In the genomic region with DNA sequence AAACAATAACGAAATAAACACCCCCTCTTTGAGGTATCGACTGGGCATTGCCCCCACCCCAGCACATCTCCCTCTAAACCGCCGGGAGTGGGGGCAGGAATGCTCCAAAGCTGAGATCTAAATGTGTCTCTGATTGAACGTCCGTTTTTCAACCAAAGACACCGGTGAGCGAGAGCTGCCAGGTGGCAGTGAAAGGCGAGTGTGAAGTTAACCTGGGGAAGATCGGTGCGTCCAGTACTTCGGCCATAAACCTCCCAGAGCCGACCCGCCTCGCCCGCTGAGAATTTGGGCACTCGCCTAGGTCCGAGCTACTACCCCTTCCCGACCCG, we compare ENCODE assay signal across 8 cellular contexts. TPM values are rescaled to one million over a fixed set of nuclear protein-coding genes. Genes with fewer than 3 reads are reported as not detected.
DNase-seq lines count a peak whose midpoint lies in the region; ATAC-seq and TF ChIP-seq lines count a peak whose summit lies in the region.

No MANE protein-coding gene starts in this region.

- H3K9me3 Mint-ChIP-seq in neural crest cell: no peaks in the 10 kb centered on the region

- H3K9ac ChIP-seq in SK-N-MC (ENCODE audit: insufficient read length): peak overlapping the region; percentile 80

- peaks cover 14% of the 10 kb centered on the region; the same call in 1 of the 2 replicates for H3K36me3 ChIP-seq in SK-N-MC (ENCODE audit: insufficient read depth, low read length)
- peaks cover 7 to 8% of the 10 kb centered on the region in 2 donors for H3K36me3 ChIP-seq in esophagus (ENCODE audit: control insufficient read depth in 2 of 2, insufficient read depth in 2 of 2, low read length in 1 of 2)

- H3K27me3 ChIP-seq in esophagus (ENCODE audit: control insufficient read depth in 1 of 2, insufficient read depth in 2 of 2, low read length in 2 of 2): no peaks in the 10 kb centered on the region

- no peak for DNase-seq in SK-N-MC (ENCODE audit: low read depth, low spot score)
- DNase-seq in neural crest cell (ENCODE audit: low read depth, low spot score): no peak
- no peak for DNase-seq in NCI-H187 treated with DMSO at 0.1 percent for 48 hours (lab: John Stamatoyannopoulos, UW)
- no peak for DNase-seq in retina

- peak overlapping the region; percentile 29 for H3K27ac Mint-ChIP-seq in neural crest cell (ENCODE audit: unreplicated experiment)

- ATAC-seq in HG02623 (IDR thresholded peaks at IDR 0.05; ENCODE audit: unreplicated experiment) (peak; percentile 14), GM19463 (IDR thresholded peaks at IDR 0.05; ENCODE audit: unreplicated experiment) (no peak)

- H3K4me1 Mint-ChIP-seq in neural crest cell: peaks cover 30% of the 10 kb centered on the region

- H3K4me3 Mint-ChIP-seq in neural crest cell: peak overlapping the region; percentile 96

- WGBS in esophagus, 2 donors: 0% methylated on average over 20 of the region's 20 CpGs

- H3K9me3 ChIP-seq in SK-N-MC (ENCODE audit: low read depth, low read length) (no peaks in the 10 kb centered on the region), esophagus (ENCODE audit: control insufficient read depth in 2 of 2, insufficient read depth in 1 of 2, low read depth in 1 of 2, low read length in 1 of 2) (no peaks in the 10 kb centered on the region)

- no peaks in the 10 kb centered on the region for H3K27me3 Mint-ChIP-seq in neural crest cell (ENCODE audit: low read depth)

- TF ChIP-seq CTCF in GM12875 (IDR thresholded peaks at IDR 0.05; ENCODE audit: borderline replicate concordance, insufficient read depth, low read depth, low read length) (no peak), neural crest cell (conservative IDR thresholded peaks at IDR 0.05) (no peak)

- H3K4me1 ChIP-seq in esophagus (ENCODE audit: control insufficient read depth in 2 of 2, insufficient read depth in 2 of 2, low read length in 1 of 2): peaks cover 0 to 2% of the 10 kb centered on the region in 2 donors

- no peak overlapping the region for H3K27ac ChIP-seq in SK-N-MC
- peak overlapping the region; percentile 73 to 83 for H3K27ac ChIP-seq in esophagus (ENCODE audit: low read depth in 2 of 2, low read length in 1 of 2)

- H3K4me3 ChIP-seq in GM12875 (ENCODE audit: low read depth, low read length): peak overlapping the region; percentile 72
- H3K4me3 ChIP-seq in SK-N-MC: peak overlapping the region; percentile 91
- H3K4me3 ChIP-seq in esophagus (ENCODE audit: low read depth in 1 of 2, low read length in 2 of 2): peak overlapping the region; percentile 61 to 92

- H3K36me3 Mint-ChIP-seq in neural crest cell (ENCODE audit: low read depth): peaks cover 5% of the 10 kb centered on the region

RNA-seq across cellular contexts. Expression of a gene that starts 0.6 kb away (rescaled TPM):
- polyA plus RNA-seq in esophagus: 1 to 10 TPM; 3.7 to 5.1 TPM
- 37.2 and 38.8 TPM in 2 replicates for total RNA-seq in neural crest cell

RNA-seq across cellular contexts. Expression of a gene that starts 14.2 kb away (rescaled TPM):
- polyA plus RNA-seq in esophagus: not detected
- total RNA-seq in neural crest cell: not detected in 2 replicates

RNA-seq across cellular contexts. Expression of a gene that starts 50.8 kb away (rescaled TPM):
- 1 to 10 TPM; 1.9 to 2.4 TPM for polyA plus RNA-seq in esophagus
- 68.1 and 72.0 TPM in 2 replicates for total RNA-seq in neural crest cell
